ENCODE assay signal across 25 cellular contexts in genomic region chr21:44567481-44568171, GRCh38.
"Had no signal": no experiment of that assay in that cellular context is flagged by ENCODE, and none has a peak within 500 bp of the region (broad histone marks: within the 10 kb centered on the region; RNA-seq: fewer than 3 reads in every experiment).

No MANE protein-coding gene starts in this region.

- H3K27ac ChIP-seq: brain microvascular endothelial cell, cardiac muscle cell, SK-N-MC, VCaP had no signal

- H3K4me3 ChIP-seq: cardiac muscle cell, SK-N-MC had no signal

- H3K36me3 ChIP-seq: brain microvascular endothelial cell, cardiac muscle cell had no signal

- DNase-seq: activated CD4-positive, alpha-beta T cell treated with anti-CD3 and anti-CD28 coated beads for 4 hours; activated CD4-positive, alpha-beta T cell treated with anti-CD3 and anti-CD28 coated beads, Interleukin-2, amount 50 U/mL, for 48 hours; activated gamma-delta T cell; activated naive CD4-positive, alpha-beta T cell treated with anti-CD3 and anti-CD28 coated beads for 36 hours; activated naive CD8-positive, alpha-beta T cell treated with anti-CD3 and anti-CD28 coated beads for 36 hours; activated T-cell treated with anti-CD3 and anti-CD28 coated beads, Interleukin-2, amount 50 U/mL, for 24 hours; brain microvascular endothelial cell; Karpas-422; MM.1S; NCI-H1105; NCI-H1436; NCI-H1694 treated with DMSO at 0.1 percent for 48 hours; NCI-H2029 treated with DMSO at 0.1 percent for 48 hours; NCI-H345; NCI-H510A; NCI-H526 treated with DMSO at 0.1 percent for 48 hours; NCI-H82; T-helper 2 cell; T1000 had no signal

- H3K36me3 Mint-ChIP-seq: T-cell had no signal

- H3K27ac Mint-ChIP-seq: activated CD8-positive, alpha-beta memory T cell treated with anti-CD3 and anti-CD28 coated beads, Interleukin-2, amount 10 ng/mL, durations not matched to agents 7 days and 5 days; activated naive CD4-positive, alpha-beta T cell treated with anti-CD3 and anti-CD28 coated beads for 36 hours; activated naive CD8-positive, alpha-beta T cell treated with anti-CD3 and anti-CD28 coated beads for 36 hours; activated T-cell treated with anti-CD3 and anti-CD28 coated beads, Interleukin-2, amount 50 U/mL, for 24 hours; T-cell had no signal

- ATAC-seq: activated CD8-positive, alpha-beta memory T cell treated with anti-CD3 and anti-CD28 coated beads, Interleukin-2, amount 10 ng/mL, durations not matched to agents 7 days and 5 days; Right ventricle myocardium inferior; T-cell had no signal

- H3K27me3 Mint-ChIP-seq: activated naive CD8-positive, alpha-beta T cell treated with anti-CD3 and anti-CD28 coated beads for 36 hours; activated T-cell treated with anti-CD3 and anti-CD28 coated beads, Interleukin-2, amount 50 U/mL, for 24 hours had no signal

- H3K4me3 Mint-ChIP-seq: activated CD8-positive, alpha-beta memory T cell treated with anti-CD3 and anti-CD28 coated beads, Interleukin-2, amount 10 ng/mL, durations not matched to agents 7 days and 5 days; activated naive CD4-positive, alpha-beta T cell treated with anti-CD3 and anti-CD28 coated beads for 36 hours; activated naive CD8-positive, alpha-beta T cell treated with anti-CD3 and anti-CD28 coated beads for 36 hours; activated T-cell treated with anti-CD3 and anti-CD28 coated beads, Interleukin-2, amount 50 U/mL, for 24 hours; T-cell had no signal

- H3K27me3 ChIP-seq: brain microvascular endothelial cell, cardiac muscle cell had no signal
